In the genomic region with DNA sequence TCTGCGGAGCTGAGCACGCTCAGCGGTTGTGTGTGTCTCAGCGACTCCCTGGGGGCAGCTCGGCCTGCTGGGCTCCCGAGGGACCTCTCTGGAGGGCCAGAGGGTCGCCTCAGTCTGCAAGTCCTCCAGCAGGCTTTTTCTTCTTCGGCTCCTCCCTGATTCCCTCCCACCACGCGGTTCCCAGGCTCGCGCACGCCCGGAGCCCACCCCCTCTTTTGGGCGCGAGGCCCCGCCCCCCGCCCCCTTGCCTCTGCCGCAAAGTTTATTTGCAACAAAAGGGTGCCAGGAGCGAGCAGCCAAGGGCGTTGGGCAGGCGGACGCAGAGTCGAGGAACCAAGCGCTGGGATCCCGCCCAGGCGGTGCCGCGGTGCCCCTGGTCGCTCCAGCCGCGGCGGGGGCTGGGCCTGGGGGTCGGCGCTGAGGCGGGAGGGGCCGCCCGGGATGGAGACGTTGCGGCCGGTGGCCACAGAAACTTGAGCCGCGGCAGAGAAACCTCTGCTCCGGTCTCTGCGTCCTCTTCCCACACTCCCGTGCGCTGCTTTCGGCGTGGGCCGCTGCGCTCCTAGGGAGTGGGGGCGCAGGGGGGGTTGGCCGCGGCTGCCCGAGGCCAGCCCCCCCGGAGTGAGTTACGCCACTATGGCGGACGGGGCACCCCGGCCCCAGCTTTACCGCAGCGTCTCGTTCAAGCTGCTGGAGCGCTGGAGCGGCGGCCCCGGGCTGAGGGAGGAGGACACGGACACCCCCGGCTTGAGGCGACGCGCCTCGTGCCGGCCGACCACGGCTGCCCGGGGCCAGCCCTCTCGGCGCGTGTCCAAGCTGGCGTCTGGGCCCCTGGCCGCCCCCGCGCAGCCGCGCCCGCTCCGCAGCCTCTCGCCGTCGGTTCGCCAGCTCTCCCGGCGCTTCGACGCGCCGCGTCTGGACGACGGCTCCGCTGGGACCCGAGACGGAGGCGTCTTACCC, we compare ENCODE assay signal across 8 cellular contexts. TPM values are rescaled to one million over a fixed set of nuclear protein-coding genes. Genes with fewer than 3 reads are reported as not detected.
A peak's percentile ranks its signal among the peaks of the same experiment; 100 is the strongest.
DNase-seq lines count a peak whose midpoint lies in the region; ATAC-seq and TF ChIP-seq lines count a peak whose summit lies in the region.

A gene with protein sequence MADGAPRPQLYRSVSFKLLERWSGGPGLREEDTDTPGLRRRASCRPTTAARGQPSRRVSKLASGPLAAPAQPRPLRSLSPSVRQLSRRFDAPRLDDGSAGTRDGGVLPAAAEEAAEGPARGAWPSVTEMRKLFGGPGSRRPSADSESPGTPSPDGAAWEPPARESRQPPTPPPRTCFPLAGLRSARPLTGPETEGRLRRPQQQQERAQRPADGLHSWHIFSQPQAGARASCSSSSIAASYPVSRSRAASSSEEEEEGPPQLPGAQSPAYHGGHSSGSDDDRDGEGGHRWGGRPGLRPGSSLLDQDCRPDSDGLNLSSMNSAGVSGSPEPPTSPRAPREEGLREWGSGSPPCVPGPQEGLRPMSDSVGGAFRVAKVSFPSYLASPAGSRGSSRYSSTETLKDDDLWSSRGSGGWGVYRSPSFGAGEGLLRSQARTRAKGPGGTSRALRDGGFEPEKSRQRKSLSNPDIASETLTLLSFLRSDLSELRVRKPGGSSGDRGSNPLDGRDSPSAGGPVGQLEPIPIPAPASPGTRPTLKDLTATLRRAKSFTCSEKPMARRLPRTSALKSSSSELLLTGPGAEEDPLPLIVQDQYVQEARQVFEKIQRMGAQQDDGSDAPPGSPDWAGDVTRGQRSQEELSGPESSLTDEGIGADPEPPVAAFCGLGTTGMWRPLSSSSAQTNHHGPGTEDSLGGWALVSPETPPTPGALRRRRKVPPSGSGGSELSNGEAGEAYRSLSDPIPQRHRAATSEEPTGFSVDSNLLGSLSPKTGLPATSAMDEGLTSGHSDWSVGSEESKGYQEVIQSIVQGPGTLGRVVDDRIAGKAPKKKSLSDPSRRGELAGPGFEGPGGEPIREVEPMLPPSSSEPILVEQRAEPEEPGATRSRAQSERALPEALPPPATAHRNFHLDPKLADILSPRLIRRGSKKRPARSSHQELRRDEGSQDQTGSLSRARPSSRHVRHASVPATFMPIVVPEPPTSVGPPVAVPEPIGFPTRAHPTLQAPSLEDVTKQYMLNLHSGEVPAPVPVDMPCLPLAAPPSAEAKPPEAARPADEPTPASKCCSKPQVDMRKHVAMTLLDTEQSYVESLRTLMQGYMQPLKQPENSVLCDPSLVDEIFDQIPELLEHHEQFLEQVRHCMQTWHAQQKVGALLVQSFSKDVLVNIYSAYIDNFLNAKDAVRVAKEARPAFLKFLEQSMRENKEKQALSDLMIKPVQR (N-terminal part only) (plus strand): TSS at position 274 of the 960 bp plus-strand sequence. CDS start 363 bp downstream, at position 637.

- DNase-seq in AG08395 (ENCODE audit: low spot score), result peak; percentile 80
- peak; percentile 90 for DNase-seq in NCI-H510A (lab: John Stamatoyannopoulos, UW)
- peak; percentile 19 to 23 for DNase-seq in activated T-cell treated with anti-CD3 and anti-CD28 coated beads, Interleukin-2, amount 50 U/mL, for 72 hours
- DNase-seq in mucosa of descending colon, result peak in 2 of 3 donors; percentile 60 to 79
- no peak for DNase-seq in stimulated activated naive CD8-positive, alpha-beta T cell treated with anti-CD3 and anti-CD28 coated beads, Interleukin-15, amount 100 ng/mL, for 72 hours

- peak within 1 kb of the TSS; percentile 82 to 96 for H3K4me3 Mint-ChIP-seq in activated T-cell treated with anti-CD3 and anti-CD28 coated beads, Interleukin-2, amount 50 U/mL, for 72 hours
- peak within 1 kb of the TSS; percentile 87 for H3K4me3 Mint-ChIP-seq in stimulated activated naive CD8-positive, alpha-beta T cell treated with anti-CD3 and anti-CD28 coated beads, Interleukin-15, amount 100 ng/mL, for 72 hours

- ATAC-seq in GM18867 (IDR thresholded peaks at IDR 0.05; ENCODE audit: unreplicated experiment), result peak; percentile 30
- peak; percentile 8 for ATAC-seq in HG03103 (IDR thresholded peaks at IDR 0.05; ENCODE audit: low read depth, unreplicated experiment)
- peak; percentile 36 to 37 for ATAC-seq in activated T-cell treated with anti-CD3 and anti-CD28 coated beads, Interleukin-2, amount 50 U/mL, for 72 hours (replicated peaks in 1 of 2)
- ATAC-seq in mucosa of descending colon, result peak; percentile 27
- peak; percentile 37 for ATAC-seq in stimulated activated naive CD8-positive, alpha-beta T cell treated with anti-CD3 and anti-CD28 coated beads, Interleukin-15, amount 100 ng/mL, for 72 hours

- H3K36me3 ChIP-seq in esophagus (ENCODE audit: control insufficient read depth in 2 of 2, insufficient read depth in 2 of 2, low read length in 1 of 2), result no peaks in the 10 kb centered on the region
- no peaks in the 10 kb centered on the region for H3K36me3 ChIP-seq in mucosa of descending colon (ENCODE audit: low read depth)

- H3K27ac Mint-ChIP-seq in activated T-cell treated with anti-CD3 and anti-CD28 coated beads, Interleukin-2, amount 50 U/mL, for 72 hours, result no peak within 1 kb of the TSS
- H3K27ac Mint-ChIP-seq in stimulated activated naive CD8-positive, alpha-beta T cell treated with anti-CD3 and anti-CD28 coated beads, Interleukin-15, amount 100 ng/mL, for 72 hours, result no peak within 1 kb of the TSS

- H3K4me3 ChIP-seq in esophagus (ENCODE audit: low read depth in 1 of 2, low read length in 2 of 2) (peak within 1 kb of the TSS; percentile 63 to 65), mucosa of descending colon (peak within 1 kb of the TSS; percentile 26)

- TF ChIP-seq CTCF in mucosa of descending colon (IDR thresholded peaks at IDR 0.05), result no peak

- H3K36me3 Mint-ChIP-seq in activated T-cell treated with anti-CD3 and anti-CD28 coated beads, Interleukin-2, amount 50 U/mL, for 72 hours (ENCODE audit: insufficient read depth in 2 of 2), result peaks cover 0 to 1% of the 10 kb centered on the region in 2 donors

- no peaks in the 10 kb centered on the region for H3K27me3 ChIP-seq in esophagus (ENCODE audit: control insufficient read depth in 1 of 2, insufficient read depth in 2 of 2, low read length in 2 of 2)

- no peaks in the 10 kb centered on the region for H3K9me3 Mint-ChIP-seq in activated T-cell treated with anti-CD3 and anti-CD28 coated beads, Interleukin-2, amount 50 U/mL, for 72 hours
- H3K9me3 Mint-ChIP-seq in stimulated activated naive CD8-positive, alpha-beta T cell treated with anti-CD3 and anti-CD28 coated beads, Interleukin-15, amount 100 ng/mL, for 72 hours, result no peaks in the 10 kb centered on the region

- intact Hi-C loops in mucosa of descending colon (cut with DNase I, micrococcal nuclease), result no loop called here

- 1% methylated on average over 86 to 105 of the region's 105 CpGs for WGBS in esophagus, 2 donors

- H3K4me1 Mint-ChIP-seq in activated T-cell treated with anti-CD3 and anti-CD28 coated beads, Interleukin-2, amount 50 U/mL, for 72 hours (ENCODE audit: low read depth), result peaks cover 12% of the 10 kb centered on the region
- peaks cover 13% of the 10 kb centered on the region for H3K4me1 Mint-ChIP-seq in stimulated activated naive CD8-positive, alpha-beta T cell treated with anti-CD3 and anti-CD28 coated beads, Interleukin-15, amount 100 ng/mL, for 72 hours

- peaks cover 3 to 5% of the 10 kb centered on the region in 2 donors for H3K4me1 ChIP-seq in esophagus (ENCODE audit: control insufficient read depth in 2 of 2, insufficient read depth in 2 of 2, low read length in 1 of 2)
- peaks cover 6% of the 10 kb centered on the region for H3K4me1 ChIP-seq in mucosa of descending colon (ENCODE audit: low read depth)

- no peaks in the 10 kb centered on the region for H3K9me3 ChIP-seq in esophagus (ENCODE audit: control insufficient read depth in 2 of 2, insufficient read depth in 1 of 2, low read depth in 1 of 2, low read length in 1 of 2)
- no peaks in the 10 kb centered on the region for H3K9me3 ChIP-seq in mucosa of descending colon

- peaks cover 35% of the 10 kb centered on the region for H3K27me3 Mint-ChIP-seq in activated T-cell treated with anti-CD3 and anti-CD28 coated beads, Interleukin-2, amount 50 U/mL, for 72 hours (ENCODE audit: low read depth)
- H3K27me3 Mint-ChIP-seq in stimulated activated naive CD8-positive, alpha-beta T cell treated with anti-CD3 and anti-CD28 coated beads, Interleukin-15, amount 100 ng/mL, for 72 hours, result peaks cover 46% of the 10 kb centered on the region

- peak within 1 kb of the TSS; percentile 93 to 96 for H3K27ac ChIP-seq in esophagus (ENCODE audit: low read depth in 2 of 2, low read length in 1 of 2)

RNA-seq across cellular contexts. Expression of the gene that starts here (rescaled TPM):
- under 1 TPM; 0.05 to 0.07 TPM for total RNA-seq in activated T-cell treated with anti-CD3 and anti-CD28 coated beads, Interleukin-2, amount 50 U/mL, for 72 hours
- 10 to 100 TPM in 1 of 2 donors, 1 to 10 TPM in 1; 8.2 to 11.8 TPM for polyA plus RNA-seq in esophagus
- total RNA-seq in mucosa of descending colon, result 10 to 100 TPM in 2 of 3 donors, 1 to 10 TPM in 1; 7.6 to 75.8 (median 13.6) TPM

Comparison
In these comparisons a context has a peak if more than half of its experiments do, and no peak if none do; other contexts are left out.
1. RNA of the gene that starts here (total RNA-seq): 7.6 to 75.8 TPM in mucosa of descending colon; 0.05 to 0.07 TPM in activated T-cell treated with anti-CD3 and anti-CD28 coated beads, Interleukin-2, amount 50 U/mL, for 72 hours; every median in the first group is over 4 times any median in the second.
2. Peak in DNase-seq and ATAC-seq in activated T-cell treated with anti-CD3 and anti-CD28 coated beads, Interleukin-2, amount 50 U/mL, for 72 hours; RNA of the gene not detected or under 1 TPM.
3. DNase-seq: peak in AG08395 (single experiment), NCI-H510A (single experiment) and mucosa of descending colon (2 of 3); none in stimulated activated naive CD8-positive, alpha-beta T cell treated with anti-CD3 and anti-CD28 coated beads, Interleukin-15, amount 100 ng/mL, for 72 hours (0 of 2).
4. Peak in every context shown above with its lines, with median percentiles within 50 percentile points of each other: ATAC-seq.